Comparison of ENCODE assay signal across 1 cellular context in the genomic region with DNA sequence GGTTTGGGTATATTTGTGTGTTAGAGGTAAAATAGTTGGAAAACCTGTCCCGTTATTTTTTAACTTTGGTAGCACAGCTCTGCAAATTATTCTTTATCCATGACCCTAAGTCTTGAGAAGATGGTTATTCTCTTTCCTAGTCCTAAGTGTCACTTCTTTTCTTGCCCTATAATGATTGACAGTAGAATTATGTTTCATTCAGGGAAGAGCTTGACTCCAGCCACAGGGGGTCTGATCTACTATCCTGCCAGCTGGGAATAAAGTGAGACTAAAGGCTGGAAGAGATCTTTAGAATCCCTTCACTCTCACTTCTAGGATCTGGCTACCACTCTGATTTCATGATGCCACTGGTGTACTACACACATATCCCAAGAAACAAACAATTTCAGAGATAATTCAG.
TF ChIP-seq lines count a peak whose summit lies in the region.

No MANE protein-coding gene starts in this region.

TF ChIP-seq in K562, 482 proteins besides CTCF, POLR2A, EP300 and RAD21 (continued from another document):
- TF ChIP-seq, protein P1, sequence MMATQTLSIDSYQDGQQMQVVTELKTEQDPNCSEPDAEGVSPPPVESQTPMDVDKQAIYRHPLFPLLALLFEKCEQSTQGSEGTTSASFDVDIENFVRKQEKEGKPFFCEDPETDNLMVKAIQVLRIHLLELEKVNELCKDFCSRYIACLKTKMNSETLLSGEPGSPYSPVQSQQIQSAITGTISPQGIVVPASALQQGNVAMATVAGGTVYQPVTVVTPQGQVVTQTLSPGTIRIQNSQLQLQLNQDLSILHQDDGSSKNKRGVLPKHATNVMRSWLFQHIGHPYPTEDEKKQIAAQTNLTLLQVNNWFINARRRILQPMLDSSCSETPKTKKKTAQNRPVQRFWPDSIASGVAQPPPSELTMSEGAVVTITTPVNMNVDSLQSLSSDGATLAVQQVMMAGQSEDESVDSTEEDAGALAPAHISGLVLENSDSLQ (IDR thresholded peaks at IDR 0.05), result peak; percentile 65
